Comparison of ENCODE assay signal across 8 cellular contexts in the genomic region with DNA sequence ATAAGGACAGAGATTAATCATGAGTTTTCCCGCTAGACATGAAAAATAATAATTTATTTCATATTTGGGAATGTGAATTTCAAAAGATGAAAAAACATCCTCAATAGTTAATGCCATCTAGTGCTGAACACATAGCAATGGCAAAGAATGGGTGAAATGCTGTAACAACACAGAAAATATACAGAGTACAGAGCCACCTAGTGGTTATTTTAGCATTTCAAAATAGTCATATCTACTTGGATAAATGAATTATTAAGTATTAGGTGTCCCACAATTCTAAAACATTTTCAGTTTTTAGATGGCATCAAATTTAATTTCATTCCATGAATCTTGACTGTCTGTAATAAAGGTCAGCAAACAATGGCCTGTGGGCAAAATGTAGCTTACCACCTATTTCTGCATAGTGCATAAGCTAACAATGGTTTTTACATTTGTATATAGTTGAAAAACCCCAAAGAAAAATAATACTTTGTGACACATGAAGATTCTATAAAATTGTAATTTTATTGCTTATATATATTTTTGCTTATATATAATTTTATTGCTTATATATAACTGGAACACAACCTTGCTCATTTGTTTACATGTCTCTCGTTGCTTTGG.
DNase-seq lines count a peak whose midpoint lies in the region; ATAC-seq, FAIRE-seq and TF ChIP-seq lines count a peak whose summit lies in the region.

No MANE protein-coding gene starts in this region.

- no peaks in the 10 kb centered on the region for H3K4me1 ChIP-seq in transverse colon

- H3K4me3 ChIP-seq in fibroblast of pulmonary artery (replicated peaks; ENCODE audit: low read depth, low read length) (no peak overlapping the region), transverse colon (no peak overlapping the region)

- H3K27me3 ChIP-seq in transverse colon: no peaks in the 10 kb centered on the region

- in situ Hi-C loops in transverse colon (cut with MboI; ENCODE audit: low pct_ligation_motif_present in 1 of 4, low pct_unique_long_range_greater_than_20kb in 1 of 4, low sequenced_read_pairs in 3 of 4): no loop called here

- no peaks in the 10 kb centered on the region for H3K36me3 ChIP-seq in transverse colon

- no peak for TF ChIP-seq POLR2A in transverse colon (IDR thresholded peaks at IDR 0.05)

- DNase-seq in NCI-H510A treated with DMSO at 0.1 percent for 48 hours (lab: John Stamatoyannopoulos, UW) (peak; percentile 14), NCI-H510A (lab: John Stamatoyannopoulos, UW) (no peak), RCC 7860 (ENCODE audit: low spot score) (peak; percentile 23), fibroblast of pulmonary artery (ENCODE audit: low read depth) (peak; percentile 43), transverse colon (no peak)

- no peaks in the 10 kb centered on the region for H3K9me3 ChIP-seq in transverse colon

- no peak for TF ChIP-seq EP300 in transverse colon (IDR thresholded peaks at IDR 0.05; ENCODE audit: low read depth)

- ATAC-seq in HG03558 (IDR thresholded peaks at IDR 0.05; ENCODE audit: extremely low read depth, unreplicated experiment) (peak; percentile 92), GM18873 (IDR thresholded peaks at IDR 0.05; ENCODE audit: low FRiP score, unreplicated experiment) (no peak), HG02973 (IDR thresholded peaks at IDR 0.05; ENCODE audit: unreplicated experiment) (no peak)

- H3K27ac ChIP-seq in transverse colon: no peak overlapping the region

- 24 to 50% methylated on average over 1 to 2 of the region's 2 CpGs for WGBS in transverse colon (ENCODE audit: low coverage in 1 of 2), 2 donors

- TF ChIP-seq CTCF in fibroblast of pulmonary artery (IDR thresholded peaks at IDR 0.05; ENCODE audit: low read length, missing control alignments) (peak; percentile 48), transverse colon (IDR thresholded peaks at IDR 0.05) (peak in 3 of 5 experiments; percentile 17 to 38 (median 28))

- intact Hi-C loops in transverse colon (cut with DNase I; ENCODE audit: low total_unique reads): no loop called here

- peak; percentile 85 for FAIRE-seq in RCC 7860 (lab: Jason Lieb, UNC)

Comparison
In these comparisons a context has a peak if more than half of its experiments do, and no peak if none do; other contexts are left out.
1. DNase-seq: peak in NCI-H510A treated with DMSO at 0.1 percent for 48 hours (single experiment), RCC 7860 (single experiment) and fibroblast of pulmonary artery (single experiment); none in NCI-H510A (single experiment) and transverse colon (single experiment).